Comparison of ENCODE assay signal across 8 cellular contexts in genomic region chr2:25879133-25879730, GRCh38. TPM values are rescaled to one million over a fixed set of nuclear protein-coding genes. Genes with fewer than 3 reads are reported as not detected.
DNase-seq lines count a peak whose midpoint lies in the region; ATAC-seq and TF ChIP-seq lines count a peak whose summit lies in the region.

No MANE protein-coding gene starts in this region.

- no peaks in the 10 kb centered on the region for H3K9me3 ChIP-seq in smooth muscle cell (replicated peaks; ENCODE audit: low read depth)

- H2AFZ ChIP-seq in smooth muscle cell (ENCODE audit: low read depth): no peak overlapping the region

- peak overlapping the region; percentile 90 for H3K4me3 Mint-ChIP-seq in T-helper 2 cell treated with Interferon-gamma antibody and Interleukin-4, amounts not matched to agents 5 μg/mL and 100 μg/mL, for 36 hours

- TF ChIP-seq CTCF in fibroblast of the aortic adventitia (IDR thresholded peaks at IDR 0.05; ENCODE audit: insufficient read depth, low read length): no peak
- TF ChIP-seq CTCF in smooth muscle cell (IDR thresholded peaks at IDR 0.05; ENCODE audit: borderline replicate concordance, insufficient read depth, poor library complexity, severe bottlenecking): no peak

- H3K9me3 Mint-ChIP-seq in T-helper 2 cell treated with Interferon-gamma antibody and Interleukin-4, amounts not matched to agents 5 μg/mL and 100 μg/mL, for 36 hours: no peaks in the 10 kb centered on the region

- peak overlapping the region; percentile 88 for H3K4me2 ChIP-seq in smooth muscle cell

- no peaks in the 10 kb centered on the region for H3K27me3 Mint-ChIP-seq in T-helper 2 cell treated with Interferon-gamma antibody and Interleukin-4, amounts not matched to agents 5 μg/mL and 100 μg/mL, for 36 hours (ENCODE audit: low read depth)

- H3K4me1 ChIP-seq in smooth muscle cell (ENCODE audit: low read depth): peaks cover 19% of the 10 kb centered on the region

- peaks cover 30% of the 10 kb centered on the region for H4K20me1 ChIP-seq in smooth muscle cell (ENCODE audit: low read depth)

- peaks cover 9% of the 10 kb centered on the region for H3K36me3 Mint-ChIP-seq in T-helper 2 cell treated with Interferon-gamma antibody and Interleukin-4, amounts not matched to agents 5 μg/mL and 100 μg/mL, for 36 hours (ENCODE audit: low read depth)

- H3K4me3 ChIP-seq in fibroblast of the aortic adventitia (ENCODE audit: low read depth, low read length) (peak overlapping the region; percentile 76), smooth muscle cell (peak overlapping the region; percentile 82)

- H3K79me2 ChIP-seq in smooth muscle cell (ENCODE audit: low read depth): peaks cover 30% of the 10 kb centered on the region

- H3K27me3 ChIP-seq in smooth muscle cell (ENCODE audit: low read depth): no peaks in the 10 kb centered on the region

- peak overlapping the region; percentile 98 for H3K27ac ChIP-seq in smooth muscle cell (ENCODE audit: low read depth)

- ATAC-seq in SK-N-SH treated with all-trans-retinoic acid at 6 μM for 48 hours: peak; percentile 5
- no peak for ATAC-seq in GM19452 (IDR thresholded peaks at IDR 0.05; ENCODE audit: unreplicated experiment)

- no peaks in the 10 kb centered on the region for H3K36me3 ChIP-seq in smooth muscle cell (ENCODE audit: low read depth)

- peak overlapping the region; percentile 95 for H3K27ac Mint-ChIP-seq in T-helper 2 cell treated with Interferon-gamma antibody and Interleukin-4, amounts not matched to agents 5 μg/mL and 100 μg/mL, for 36 hours

- DNase-seq in T-helper 2 cell treated with Interferon-gamma antibody and Interleukin-4, amounts not matched to agents 5 μg/mL and 100 μg/mL, for 36 hours (ENCODE audit: low spot score): no peak
- no peak for DNase-seq in T-helper 2 cell
- DNase-seq in fibroblast of the aortic adventitia (ENCODE audit: low read depth): peak; percentile 35
- DNase-seq in smooth muscle cell (lab: John Stamatoyannopoulos, UW; ENCODE audit: unreplicated experiment): no peak
- DNase-seq in UCSD-AML1 (lab: John Stamatoyannopoulos, UW; ENCODE audit: unreplicated experiment): no peak
- DNase-seq in NCI-H2107 (lab: John Stamatoyannopoulos, UW): no peak

- peak overlapping the region; percentile 76 for H3K9ac ChIP-seq in smooth muscle cell (ENCODE audit: low read depth)

- H3K4me1 Mint-ChIP-seq in T-helper 2 cell treated with Interferon-gamma antibody and Interleukin-4, amounts not matched to agents 5 μg/mL and 100 μg/mL, for 36 hours (ENCODE audit: low read depth): peaks cover 38% of the 10 kb centered on the region

- H3F3A ChIP-seq in smooth muscle cell (ENCODE audit: low read depth): no peaks in the 10 kb centered on the region

- 58% methylated on average over 5 of the region's 5 CpGs for WGBS in smooth muscle cell (ENCODE audit: low lambda C conversion rate)

TF ChIP-seq in SK-N-SH treated with all-trans-retinoic acid at 6 μM for 48 hours, 23 proteins besides CTCF, POLR2A, EP300 and RAD21:
- TF ChIP-seq SNAI2 (CRISPR knock-in tag; IDR thresholded peaks at IDR 0.05) (no peak), ZC3H10 (CRISPR knock-in tag; IDR thresholded peaks at IDR 0.05) (no peak)

RNA-seq across cellular contexts. Expression of gene ASXL2, which starts 0.9 kb away (rescaled TPM):
- total RNA-seq in fibroblast of the aortic adventitia (ENCODE audit: low replicate concordance) (11.7 and 22.0 TPM in 2 replicates), smooth muscle cell (10.1 and 13.2 TPM in 2 replicates)
- 4.1 and 7.6 TPM in 2 replicates for polyA plus RNA-seq in smooth muscle cell
